17 cellular contexts compared by ENCODE assay signal in the genomic region with DNA sequence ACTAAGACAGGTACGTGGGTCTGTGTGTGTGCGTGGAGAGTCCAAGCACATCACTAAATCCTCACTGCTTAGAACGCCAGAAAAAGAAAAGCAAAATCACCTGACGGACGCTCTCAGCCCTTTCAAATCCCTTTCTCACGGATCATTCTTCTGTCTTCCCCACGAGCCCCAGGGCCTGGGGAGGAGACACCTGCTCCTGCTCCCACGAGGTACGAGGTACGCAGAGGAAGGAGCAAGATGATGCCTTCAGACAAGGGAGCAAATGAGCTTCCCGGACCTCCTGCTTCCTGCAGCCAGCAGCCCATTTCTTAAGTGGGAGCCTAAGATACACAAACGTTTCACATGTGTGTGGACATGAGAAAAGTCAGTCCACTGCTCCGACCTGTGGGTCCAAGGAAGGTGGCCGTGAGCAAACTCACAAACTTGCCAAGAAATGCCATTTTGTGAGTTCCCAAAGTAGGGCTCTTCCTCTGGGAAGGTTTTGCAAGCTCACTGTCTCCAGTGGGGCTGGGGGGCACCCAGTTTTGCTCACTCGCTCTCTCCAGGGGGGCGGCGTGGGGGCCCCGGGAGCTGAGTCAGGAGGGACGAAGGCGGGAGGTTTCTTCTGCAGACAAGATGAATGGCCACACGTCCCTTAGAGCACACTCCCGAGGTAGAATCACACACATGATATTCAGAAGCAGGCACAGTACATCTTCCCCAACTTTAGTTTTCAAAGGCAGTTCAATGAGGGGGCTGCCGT.
A peak's percentile ranks its signal among the peaks of the same experiment; 100 is the strongest.
DNase-seq lines count a peak whose midpoint lies in the region; ATAC-seq, FAIRE-seq and TF ChIP-seq lines count a peak whose summit lies in the region.
"Had no signal": no experiment of that assay in that cellular context is flagged by ENCODE, and none has a peak within 500 bp of the region (broad histone marks: within the 10 kb centered on the region; RNA-seq: fewer than 3 reads in every experiment).

No MANE protein-coding gene starts in this region.

- ATAC-seq in esophagus mucosa, result no peak
- no peak for ATAC-seq in natural killer cell
- no peak for ATAC-seq in GM21576 (IDR thresholded peaks at IDR 0.05; ENCODE audit: unreplicated experiment)
- ATAC-seq: naive thymus-derived CD4-positive, alpha-beta T cell had no signal

- H3K4me2 ChIP-seq in BLaER1 (peak overlapping the region; percentile 99), keratinocyte (ENCODE audit: control insufficient read depth, extremely low read depth, insufficient read depth, low read depth, low read length) (peak overlapping the region; percentile 57)
- H3K4me2 ChIP-seq: KMS-11, PC-9 had no signal

- no peaks in the 10 kb centered on the region for H3K27me3 ChIP-seq in BLaER1
- no peaks in the 10 kb centered on the region for H3K27me3 ChIP-seq in adipocyte (replicated peaks; ENCODE audit: control insufficient read depth, insufficient read depth, low read length)
- H3K27me3 ChIP-seq in keratinocyte (ENCODE audit: control insufficient read depth, extremely low read depth, insufficient read depth, low read length), result no peaks in the 10 kb centered on the region

- H3K4me3 ChIP-seq in BLaER1 (peak overlapping the region; percentile 77), adipocyte (ENCODE audit: low read length) (peak overlapping the region; percentile 49), keratinocyte (ENCODE audit: control insufficient read depth in 2 of 3, extremely low read depth in 1 of 3, insufficient read depth in 2 of 3, low read depth in 1 of 3, low read length in 3 of 3) (peak overlapping the region in 1 of 3 experiments; percentile 8), skeletal muscle cell (ENCODE audit: low read depth, low read length) (peak overlapping the region; percentile 18)
- H3K4me3 ChIP-seq: PC-9, spleen had no signal

- H3K36me3 ChIP-seq in BLaER1 (peaks cover 41% of the 10 kb centered on the region), adipocyte (ENCODE audit: control insufficient read depth, insufficient read depth, low read length, severe bottlenecking) (no peaks in the 10 kb centered on the region), keratinocyte (ENCODE audit: control insufficient read depth in 2 of 2, extremely low read depth in 1 of 2, insufficient read depth in 2 of 2, low read length in 2 of 2) (peaks cover 14 to 18% of the 10 kb centered on the region in 2 experiments)
- H3K36me3 ChIP-seq: spleen had no signal

- peak overlapping the region; percentile 99 for H3K27ac ChIP-seq in BLaER1
- H3K27ac ChIP-seq in keratinocyte (ENCODE audit: control insufficient read depth, insufficient read depth, low read length), result no peak overlapping the region
- H3K27ac ChIP-seq: KMS-11, PC-9, VCaP had no signal

- no peak overlapping the region for H3K27ac Mint-ChIP-seq in natural killer cell
- H3K27ac Mint-ChIP-seq: naive thymus-derived CD4-positive, alpha-beta T cell had no signal

- H3K4me1 ChIP-seq in BLaER1 (peaks cover 52% of the 10 kb centered on the region), adipocyte (ENCODE audit: control insufficient read depth, insufficient read depth, low read length) (peaks cover 14% of the 10 kb centered on the region), keratinocyte (ENCODE audit: control insufficient read depth, extremely low read depth, insufficient read depth, low read length) (peaks cover 16% of the 10 kb centered on the region)

- DNase-seq in adipocyte (ENCODE audit: low read depth) (no peak), keratinocyte (ENCODE audit: low read depth, low spot score) (no peak), skeletal muscle cell (ENCODE audit: low read depth) (no peak), natural killer cell (no peak), glomerular visceral epithelial cell (ENCODE audit: extremely low spot score) (no peak)
- DNase-seq: activated gamma-delta T cell; DMS79; effector CD4-positive, alpha-beta T cell; naive thymus-derived CD4-positive, alpha-beta T cell; NCI-H1417; PC-9; spleen had no signal

- H3K4me1 Mint-ChIP-seq in natural killer cell, result no peaks in the 10 kb centered on the region

- H3K9me3 ChIP-seq in BLaER1 (no peaks in the 10 kb centered on the region), adipocyte (ENCODE audit: control insufficient read depth, low read length) (no peaks in the 10 kb centered on the region), keratinocyte (ENCODE audit: control insufficient read depth, low read depth, low read length) (no peaks in the 10 kb centered on the region)
- H3K9me3 ChIP-seq: spleen had no signal

- TF ChIP-seq CTCF in keratinocyte (optimal IDR thresholded peaks at IDR 0.05 in 1 of 3, IDR thresholded peaks at IDR 0.05 in 1 of 3, conservative IDR thresholded peaks at IDR 0.05 in 1 of 3; ENCODE audit: extremely low read depth in 1 of 3, insufficient read depth in 2 of 3, low read length in 3 of 3) (no peak), natural killer cell (IDR thresholded peaks at IDR 0.05) (no peak)

- H4K20me1 ChIP-seq in BLaER1 (no peaks in the 10 kb centered on the region), keratinocyte (ENCODE audit: control insufficient read depth, extremely low read depth, insufficient read depth, low read length) (peaks cover 11% of the 10 kb centered on the region)

- H3K9ac ChIP-seq in BLaER1, result peak overlapping the region; percentile 99
- peak overlapping the region; percentile 68 for H3K9ac ChIP-seq in adipocyte (ENCODE audit: low read length)
- H3K9ac ChIP-seq in keratinocyte (ENCODE audit: control insufficient read depth, extremely low read depth, insufficient read depth, low read length), result peak overlapping the region; percentile 53
- H3K9ac ChIP-seq: KMS-11 had no signal

- no peaks in the 10 kb centered on the region for H3K9me1 ChIP-seq in keratinocyte (ENCODE audit: control insufficient read depth, extremely low read depth, insufficient read depth, low read length)

- intact Hi-C loops in natural killer cell (cut with micrococcal nuclease), result no loop called here

- H3K9me3 Mint-ChIP-seq in natural killer cell, result no peaks in the 10 kb centered on the region
- H3K9me3 Mint-ChIP-seq: naive thymus-derived CD4-positive, alpha-beta T cell had no signal

- H2AFZ ChIP-seq in keratinocyte (ENCODE audit: control insufficient read depth, low read length), result no peak overlapping the region
- H2AFZ ChIP-seq: PC-9 had no signal

- FAIRE-seq in keratinocyte (lab: Jason Lieb, UNC), result no peak

- peaks cover 83% of the 10 kb centered on the region for H3K79me2 ChIP-seq in keratinocyte (ENCODE audit: control insufficient read depth, insufficient read depth, low read length)

- no peak overlapping the region for H3K4me3 Mint-ChIP-seq in natural killer cell
- H3K4me3 Mint-ChIP-seq: naive thymus-derived CD4-positive, alpha-beta T cell had no signal

- dilution Hi-C loops in keratinocyte (cut with MboI; ENCODE audit: extremely low pct_ligation_motif_present, low sequenced_read_pairs), result no loop called here

- H3K27me3 Mint-ChIP-seq in natural killer cell (ENCODE audit: low read depth in 2 of 2), result peaks cover 20 to 22% of the 10 kb centered on the region in 2 donors

- no peaks in the 10 kb centered on the region for H3K36me3 Mint-ChIP-seq in natural killer cell
- H3K36me3 Mint-ChIP-seq: naive thymus-derived CD4-positive, alpha-beta T cell had no signal
